Comparison of ENCODE assay signal across 8 cellular contexts in the genomic region with DNA sequence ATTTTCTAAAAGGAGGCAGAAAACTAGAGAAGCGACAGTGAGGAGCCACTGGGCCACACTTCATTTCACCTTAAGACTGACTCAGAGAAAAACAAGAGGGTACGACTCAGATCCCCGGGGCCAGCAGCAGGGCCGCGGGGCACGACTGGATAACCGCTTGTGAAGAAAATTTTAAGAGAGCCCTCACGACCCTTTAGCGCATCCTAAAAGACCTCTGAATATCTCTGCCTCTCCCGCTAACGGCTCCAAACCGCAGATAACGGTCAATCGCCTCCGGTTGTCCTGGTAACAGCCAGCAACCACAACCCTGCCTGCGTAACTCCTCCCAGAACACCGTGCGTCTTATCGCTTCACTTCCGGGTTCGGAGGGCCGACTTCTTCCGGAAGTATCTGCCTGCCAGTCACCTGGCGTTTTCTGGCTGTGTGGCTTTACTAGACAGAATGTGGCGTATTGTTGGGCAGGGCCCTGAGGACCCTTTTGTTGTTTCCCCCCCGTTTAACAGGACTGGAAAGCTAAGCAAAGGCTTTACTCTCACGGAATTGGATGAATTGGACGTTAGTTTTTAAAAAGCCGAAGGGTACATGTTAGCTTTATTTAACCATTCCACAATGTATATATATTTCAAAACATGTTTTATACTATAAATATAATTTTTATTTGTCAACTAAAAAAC.
DNase-seq lines count a peak whose midpoint lies in the region; FAIRE-seq and TF ChIP-seq lines count a peak whose summit lies in the region.

No MANE protein-coding gene starts in this region.

- peaks cover 12% of the 10 kb centered on the region for H3K9me3 Mint-ChIP-seq in nephron progenitor cell
- no peaks in the 10 kb centered on the region for H3K9me3 Mint-ChIP-seq in stimulated activated naive CD8-positive, alpha-beta T cell treated with anti-CD3 and anti-CD28 coated beads, Interleukin-15, Interleukin-2, amounts not matched to agents 100 ng/mL and 50 ng/mL, for 24 hours

- POLR2A ChIA-PET in RWPE1 (lab: Yijun Ruan, JAX; ENCODE audit: low non-redundant PET): interaction anchor here (0.6 kb wide), 1 partner anchor 278 kb away, joined by 4 read pairs; no protein-coding TSS in a partner anchor

- peak overlapping the region; percentile 95 for H3K4me3 Mint-ChIP-seq in nephron progenitor cell
- peak overlapping the region; percentile 98 for H3K4me3 Mint-ChIP-seq in stimulated activated naive CD8-positive, alpha-beta T cell treated with anti-CD3 and anti-CD28 coated beads, Interleukin-15, Interleukin-2, amounts not matched to agents 100 ng/mL and 50 ng/mL, for 24 hours

- FAIRE-seq in H54 (lab: Jason Lieb, UNC): peak; percentile 97

- TF ChIP-seq CTCF in RWPE1 (conservative IDR thresholded peaks at IDR 0.05; ENCODE audit: low read depth): no peak
- TF ChIP-seq CTCF in nephron progenitor cell (IDR thresholded peaks at IDR 0.05): no peak

- H3K27me3 Mint-ChIP-seq in nephron progenitor cell (ENCODE audit: low read depth, poor library complexity): peaks cover 44% of the 10 kb centered on the region
- no peaks in the 10 kb centered on the region for H3K27me3 Mint-ChIP-seq in stimulated activated naive CD8-positive, alpha-beta T cell treated with anti-CD3 and anti-CD28 coated beads, Interleukin-15, Interleukin-2, amounts not matched to agents 100 ng/mL and 50 ng/mL, for 24 hours

- peak overlapping the region; percentile 87 for H3K27ac Mint-ChIP-seq in nephron progenitor cell
- H3K27ac Mint-ChIP-seq in stimulated activated naive CD8-positive, alpha-beta T cell treated with anti-CD3 and anti-CD28 coated beads, Interleukin-15, Interleukin-2, amounts not matched to agents 100 ng/mL and 50 ng/mL, for 24 hours: peak overlapping the region; percentile 99

- TF ChIP-seq POLR2A in H54 (IDR thresholded peaks at IDR 0.05; ENCODE audit: low read depth, low read length): peak; percentile 43

- peak; percentile 95 for DNase-seq in ELF-1 (ENCODE audit: low read depth, low spot score)
- DNase-seq in H54 (ENCODE audit: insufficient read length, low spot score): peak; percentile 67
- peak; percentile 97 for DNase-seq in LoVo (ENCODE audit: low spot score)
- DNase-seq in RWPE1 (ENCODE audit: low spot score): peak; percentile 87
- DNase-seq in activated T-helper 9 cell treated with anti-CD3 and anti-CD28 coated beads, Interleukin-2, amount 50 U/mL, for 16 hours (ENCODE audit: low read depth): peak; percentile 84
- DNase-seq in fibroblast of the conjunctiva (ENCODE audit: low read depth): peak; percentile 93
- peak; percentile 79 for DNase-seq in nephron progenitor cell

- H3K27ac ChIP-seq in RWPE1: peak overlapping the region; percentile 69

- peaks cover 31% of the 10 kb centered on the region for H3K4me1 Mint-ChIP-seq in nephron progenitor cell
- H3K4me1 Mint-ChIP-seq in stimulated activated naive CD8-positive, alpha-beta T cell treated with anti-CD3 and anti-CD28 coated beads, Interleukin-15, Interleukin-2, amounts not matched to agents 100 ng/mL and 50 ng/mL, for 24 hours (ENCODE audit: low read depth): peaks cover 38% of the 10 kb centered on the region

- H3K36me3 Mint-ChIP-seq in nephron progenitor cell (ENCODE audit: low read depth): peaks cover 33% of the 10 kb centered on the region
- peaks cover 4% of the 10 kb centered on the region for H3K36me3 Mint-ChIP-seq in stimulated activated naive CD8-positive, alpha-beta T cell treated with anti-CD3 and anti-CD28 coated beads, Interleukin-15, Interleukin-2, amounts not matched to agents 100 ng/mL and 50 ng/mL, for 24 hours (ENCODE audit: low read depth)

- CTCF ChIA-PET in RWPE1 (lab: Yijun Ruan, JAX): no interaction called here

Comparison
In these comparisons a context has a peak if more than half of its experiments do, and no peak if none do; other contexts are left out.
1. Peak in every context shown above with its lines: DNase-seq and H3K27ac ChIP-seq.